4 cellular contexts compared by ENCODE assay signal in the genomic region with DNA sequence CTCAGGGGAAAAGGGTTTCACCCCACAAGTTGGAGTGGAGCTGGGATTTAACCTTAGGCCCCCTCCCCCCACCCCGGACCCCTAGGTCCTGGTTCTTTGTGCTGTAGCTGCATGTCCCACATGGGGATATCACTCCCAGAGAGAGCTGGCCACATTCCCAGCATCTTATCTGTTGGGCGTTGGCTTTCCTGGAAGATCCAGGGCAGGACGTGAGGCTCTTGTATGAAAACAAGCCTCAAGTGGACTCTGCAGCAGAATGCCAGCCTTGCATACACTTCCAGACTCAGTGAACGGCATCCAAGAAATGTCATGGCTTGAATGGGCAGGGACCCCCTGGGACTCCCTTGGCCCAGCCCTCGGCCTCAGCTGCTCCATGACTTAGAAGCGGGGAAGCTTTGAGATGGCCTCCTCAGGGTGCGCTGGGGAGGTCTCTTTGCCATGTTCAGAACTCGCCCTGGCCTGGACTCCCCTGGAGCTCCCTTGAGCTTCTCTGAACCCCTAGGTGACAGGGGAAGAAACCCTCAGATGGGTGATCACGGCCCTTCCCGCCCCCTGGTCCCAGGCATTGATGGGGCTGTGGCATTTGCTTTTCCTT. TPM values are rescaled to one million over a fixed set of nuclear protein-coding genes. Genes with fewer than 3 reads are reported as not detected.
"Had no signal": no experiment of that assay in that cellular context is flagged by ENCODE, and none has a peak within 500 bp of the region (broad histone marks: within the 10 kb centered on the region; RNA-seq: fewer than 3 reads in every experiment).

No MANE protein-coding gene starts in this region.

RNA-seq across cellular contexts. Expression of a gene that starts 29.4 kb away (rescaled TPM):
- total RNA-seq: activated CD4-positive, alpha-beta T cell treated with anti-CD3 and anti-CD28 coated beads, Interleukin-2, amount 10 ng/mL, durations not matched to agents 7 days and 5 days; activated CD8-positive, alpha-beta memory T cell treated with anti-CD3 and anti-CD28 coated beads, Interleukin-2, amount 10 ng/mL, durations not matched to agents 7 days and 5 days; activated CD8-positive, alpha-beta T cell treated with anti-CD3 and anti-CD28 coated beads for 36 hours; lung microvascular endothelial cell had no signal
